9 cellular contexts compared by ENCODE assay signal in genomic region chr3:42118762-42119361, GRCh38. TPM values are rescaled to one million over a fixed set of nuclear protein-coding genes. Genes with fewer than 3 reads are reported as not detected.
DNase-seq lines count a peak whose midpoint lies in the region; ATAC-seq and TF ChIP-seq lines count a peak whose summit lies in the region.
"Had no signal": no experiment of that assay in that cellular context is flagged by ENCODE, and none has a peak within 500 bp of the region (broad histone marks: within the 10 kb centered on the region; RNA-seq: fewer than 3 reads in every experiment).

No MANE protein-coding gene starts in this region.

- no peak overlapping the region for H3K4me3 Mint-ChIP-seq in osteocyte (ENCODE audit: unreplicated experiment)
- H3K4me3 Mint-ChIP-seq: CD4-positive, alpha-beta T cell had no signal

- H3K9me3 ChIP-seq in fibroblast of lung (ENCODE audit: control insufficient read depth, insufficient read depth, low read depth, low read length), result no peaks in the 10 kb centered on the region

- H3K27me3 ChIP-seq in fibroblast of lung (ENCODE audit: control insufficient read depth, insufficient read depth, low read length), result no peaks in the 10 kb centered on the region

- H3K9ac ChIP-seq in fibroblast of lung (ENCODE audit: insufficient read depth, low read length), result no peak overlapping the region

- peaks cover 17% of the 10 kb centered on the region for H3K4me1 ChIP-seq in fibroblast of lung (ENCODE audit: control insufficient read depth, extremely low read depth, insufficient read depth, low read length)

- no peak overlapping the region for H3K27ac ChIP-seq in fibroblast of lung (ENCODE audit: insufficient read depth, low read length)

- H3K27me3 Mint-ChIP-seq in osteocyte (ENCODE audit: unreplicated experiment), result no peaks in the 10 kb centered on the region
- H3K27me3 Mint-ChIP-seq: CD4-positive, alpha-beta T cell had no signal

- no peaks in the 10 kb centered on the region for H3K9me3 Mint-ChIP-seq in osteocyte (ENCODE audit: unreplicated experiment)
- H3K9me3 Mint-ChIP-seq: CD4-positive, alpha-beta T cell had no signal

- H3K36me3 Mint-ChIP-seq in osteocyte (ENCODE audit: unreplicated experiment), result no peaks in the 10 kb centered on the region

- H2AFZ ChIP-seq in fibroblast of lung (ENCODE audit: low read length), result no peak overlapping the region

- H3K4me1 Mint-ChIP-seq in osteocyte (ENCODE audit: unreplicated experiment), result peaks cover 38% of the 10 kb centered on the region

- peak; percentile 49 for ATAC-seq in HG03520 (IDR thresholded peaks at IDR 0.05; ENCODE audit: unreplicated experiment)

- H3K4me3 ChIP-seq in fibroblast of lung (replicated peaks in 1 of 4; ENCODE audit: control extremely low read depth in 1 of 4, insufficient read depth in 1 of 4, low read depth in 3 of 4, low read length in 4 of 4), result no peak overlapping the region

- DNase-seq in NCI-H1105 treated with DMSO at 0.1 percent for 48 hours (lab: John Stamatoyannopoulos, UW), result peak; percentile 3
- no peak for DNase-seq in NCI-H1105 (lab: John Stamatoyannopoulos, UW)
- peak; percentile 76 for DNase-seq in GM20000 (ENCODE audit: low spot score)
- peak; percentile 16 for DNase-seq in SHP77 treated with DMSO at 0.1 percent for 48 hours (lab: John Stamatoyannopoulos, UW)
- DNase-seq in fibroblast of lung (ENCODE audit: low read depth in 2 of 2), result peak; percentile 30 to 47
- DNase-seq in osteocyte (ENCODE audit: extremely low spot score, unreplicated experiment), result no peak
- DNase-seq in effector CD8-positive, alpha-beta T cell (lab: John Stamatoyannopoulos, UW), result no peak

- TF ChIP-seq CTCF in GM20000 (IDR thresholded peaks at IDR 0.05; ENCODE audit: extremely low read depth, missing control alignments) (peak; percentile 36), fibroblast of lung (conservative IDR thresholded peaks at IDR 0.05 in 1 of 2, IDR thresholded peaks at IDR 0.05 in 1 of 2; ENCODE audit: low read depth in 1 of 2, low read length in 2 of 2) (peak in 1 of 2 donors; percentile 29), osteocyte (IDR thresholded peaks at IDR 0.05) (peak; percentile 45)

- peaks cover 22% of the 10 kb centered on the region for H3K79me2 ChIP-seq in fibroblast of lung (ENCODE audit: control insufficient read depth, insufficient read depth, low read length)

- H3K4me2 ChIP-seq in fibroblast of lung (ENCODE audit: extremely low read depth, insufficient read depth, low read length), result no peak overlapping the region

- no peaks in the 10 kb centered on the region for H3K36me3 ChIP-seq in fibroblast of lung (ENCODE audit: control insufficient read depth, insufficient read depth, low read length)

- H4K20me1 ChIP-seq in fibroblast of lung (ENCODE audit: control insufficient read depth, extremely low read depth, insufficient read depth, low read length), result no peaks in the 10 kb centered on the region

- no peak overlapping the region for H3K27ac Mint-ChIP-seq in osteocyte (ENCODE audit: unreplicated experiment)
- H3K27ac Mint-ChIP-seq: CD4-positive, alpha-beta T cell had no signal

RNA-seq across cellular contexts. Expression of gene TRAK1, which starts 27.7 kb away (rescaled TPM):
- total RNA-seq in fibroblast of lung, result 19.3 and 37.8 TPM in 2 replicates
- 34.9 and 44.0 TPM in 2 replicates for polyA plus RNA-seq in fibroblast of lung
- polyA plus RNA-seq in fibroblast of lung (2012), result 28.5 and 39.9 TPM in 2 replicates
- polyA minus RNA-seq in fibroblast of lung (ENCODE audit: low replicate concordance), result 59.2 and 77.2 TPM in 2 replicates
- total RNA-seq in osteocyte, result 30.7 and 35.7 TPM in 2 replicates

Comparison
In these comparisons a context has a peak if more than half of its experiments do, and no peak if none do; other contexts are left out.
1. DNase-seq: peak in NCI-H1105 treated with DMSO at 0.1 percent for 48 hours (single experiment), GM20000 (single experiment), SHP77 treated with DMSO at 0.1 percent for 48 hours (single experiment) and fibroblast of lung (2 of 2); none in NCI-H1105 (single experiment), osteocyte (single experiment) and effector CD8-positive, alpha-beta T cell (single experiment).